ENCODE assay signal across 8 cellular contexts in genomic region chr1:153565529-153566374, GRCh38. TPM values are rescaled to one million over a fixed set of nuclear protein-coding genes. Genes with fewer than 3 reads are reported as not detected.
DNase-seq lines count a peak whose midpoint lies in the region; ATAC-seq and TF ChIP-seq lines count a peak whose summit lies in the region.

Gene S100A2, minus strand, starts transcription at chr1:153565844. Its CDS starts 1,967 bp downstream, at chr1:153563877.

- H3K4me3 Mint-ChIP-seq in T-helper 1 cell treated with Interleukin-12 subunit alpha and Interleukin-12 subunit beta and Interleukin-4 antibody, amounts not matched to agents 30 μg/mL and 1 μg/mL, for 36 hours, result peak within 1 kb of the TSS; percentile 76

- H3K36me3 Mint-ChIP-seq in T-helper 1 cell treated with Interleukin-12 subunit alpha and Interleukin-12 subunit beta and Interleukin-4 antibody, amounts not matched to agents 30 μg/mL and 1 μg/mL, for 36 hours (ENCODE audit: low read depth), result no peaks in the 10 kb centered on the region

- peak within 1 kb of the TSS; percentile 42; the same call in 1 of the 2 replicates for H3K9ac ChIP-seq in HUES48 (ENCODE audit: low read depth, low read length)

- H3K27ac Mint-ChIP-seq in T-helper 1 cell treated with Interleukin-12 subunit alpha and Interleukin-12 subunit beta and Interleukin-4 antibody, amounts not matched to agents 30 μg/mL and 1 μg/mL, for 36 hours, result peak within 1 kb of the TSS; percentile 99

- H3K27me3 ChIP-seq in HUES48 (ENCODE audit: control insufficient read depth, insufficient read depth, low read length) (no peaks in the 10 kb centered on the region), brain microvascular endothelial cell (replicated peaks) (no peaks in the 10 kb centered on the region)

- peaks cover 31% of the 10 kb centered on the region for H3K4me1 ChIP-seq in HUES48 (ENCODE audit: control insufficient read depth, insufficient read depth, low read length)

- in situ Hi-C loops in brain microvascular endothelial cell (cut with HindIII; ENCODE audit: low pct_ligation_motif_present, low sequenced_read_pairs), result no loop called here

- no peaks in the 10 kb centered on the region for H3K9me3 Mint-ChIP-seq in T-helper 1 cell treated with Interleukin-12 subunit alpha and Interleukin-12 subunit beta and Interleukin-4 antibody, amounts not matched to agents 30 μg/mL and 1 μg/mL, for 36 hours

- H3K4me3 ChIP-seq in HUES48 (ENCODE audit: low read depth, low read length) (no peak within 1 kb of the TSS), brain microvascular endothelial cell (ENCODE audit: low read depth, low read length) (no peak within 1 kb of the TSS)

- H3K4me1 Mint-ChIP-seq in T-helper 1 cell treated with Interleukin-12 subunit alpha and Interleukin-12 subunit beta and Interleukin-4 antibody, amounts not matched to agents 30 μg/mL and 1 μg/mL, for 36 hours (ENCODE audit: low read depth), result peaks cover 28% of the 10 kb centered on the region

- peak within 1 kb of the TSS; percentile 71 for H3K27ac ChIP-seq in HUES48 (ENCODE audit: low read depth, low read length)
- H3K27ac ChIP-seq in brain microvascular endothelial cell, result peak within 1 kb of the TSS; percentile 97

- H3K36me3 ChIP-seq in HUES48 (ENCODE audit: control insufficient read depth, insufficient read depth, low read length) (no peaks in the 10 kb centered on the region), brain microvascular endothelial cell (replicated peaks) (no peaks in the 10 kb centered on the region)

- peak; percentile 56 for ATAC-seq in left colon
- ATAC-seq in HG02870 (IDR thresholded peaks at IDR 0.05; ENCODE audit: unreplicated experiment), result no peak

- intact Hi-C loops in left colon (cut with DNase I, micrococcal nuclease), result loop anchor here in 1 of 2 donors (5.0 kb wide), 1 partner anchor 33 kb away; no protein-coding TSS in a partner anchor

- DNase-seq in GM04504 (ENCODE audit: low read depth) (peak; percentile 88), brain microvascular endothelial cell (peak; percentile 77), left colon (peak; percentile 59 to 67), GM20000 (ENCODE audit: low spot score) (no peak)
- peak; percentile 55 for DNase-seq in stimulated activated CD4-positive, alpha-beta T cell treated with anti-CD3 and anti-CD28 coated beads, Interleukin-4, amount 100 ng/mL, for 1 hour

- H3K27me3 Mint-ChIP-seq in T-helper 1 cell treated with Interleukin-12 subunit alpha and Interleukin-12 subunit beta and Interleukin-4 antibody, amounts not matched to agents 30 μg/mL and 1 μg/mL, for 36 hours (ENCODE audit: low read depth), result peaks cover 4% of the 10 kb centered on the region

- TF ChIP-seq CTCF in brain microvascular endothelial cell (IDR thresholded peaks at IDR 0.05; ENCODE audit: low read depth, low read length, missing control alignments), result no peak
- TF ChIP-seq CTCF in GM20000 (IDR thresholded peaks at IDR 0.05; ENCODE audit: extremely low read depth, missing control alignments), result no peak

- H3K9me3 ChIP-seq in HUES48 (ENCODE audit: control insufficient read depth, insufficient read depth, low read length), result no peaks in the 10 kb centered on the region

RNA-seq across cellular contexts. Expression of gene S100A2, which starts in this region (rescaled TPM):
- total RNA-seq in left colon, result 1 to 10 TPM in 1 of 2 donors, not detected in 1; 1.1 TPM
